In the genomic region with DNA sequence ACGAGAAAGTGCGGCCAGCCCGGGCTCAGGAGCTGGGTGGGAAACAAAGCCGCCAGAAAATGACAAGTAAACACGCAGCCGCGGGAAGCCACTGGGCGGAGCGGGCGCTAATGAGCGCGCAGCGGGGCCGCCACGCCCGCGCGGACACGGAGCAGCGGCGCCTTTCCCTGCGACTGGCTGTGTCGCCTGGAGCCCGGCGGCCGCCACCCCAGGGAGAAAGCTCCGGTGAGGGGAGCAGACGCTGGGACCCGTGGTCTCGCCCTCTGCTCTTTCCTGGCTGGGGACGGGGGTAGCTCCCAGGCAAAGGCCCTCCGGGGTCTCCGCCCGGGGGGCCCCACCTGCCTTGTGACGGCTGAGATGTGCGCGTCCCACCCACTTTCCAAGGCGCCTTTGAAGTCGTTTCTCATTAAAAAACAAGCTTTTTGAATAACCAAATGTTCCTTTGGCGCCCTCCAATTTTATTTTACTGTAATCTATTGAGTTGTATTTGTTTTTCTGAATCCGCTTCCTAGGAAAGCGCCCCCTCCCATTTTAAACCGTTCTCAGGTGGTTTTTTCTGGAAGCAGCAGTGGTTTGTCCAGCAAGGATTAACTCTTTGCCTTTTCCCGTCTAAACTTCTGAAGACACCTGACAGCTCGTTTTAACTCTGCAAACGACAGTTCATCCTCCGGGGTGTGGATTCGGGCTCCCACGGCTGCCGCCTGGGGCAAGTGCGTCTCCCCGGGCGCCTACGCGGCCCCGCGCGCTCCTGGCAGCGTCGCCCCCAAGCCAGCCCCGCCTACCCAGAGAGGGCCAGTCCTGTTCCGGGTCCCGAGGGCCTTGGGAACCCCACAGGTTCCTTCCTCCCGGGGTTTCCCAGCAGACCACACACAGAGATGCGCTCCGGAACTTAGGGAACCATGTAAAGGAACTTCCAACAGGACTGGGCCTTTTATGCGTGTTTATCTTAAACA, we compare ENCODE assay signal across 8 cellular contexts. TPM values are rescaled to one million over a fixed set of nuclear protein-coding genes. Genes with fewer than 3 reads are reported as not detected.
DNase-seq lines count a peak whose midpoint lies in the region; ATAC-seq lines count a peak whose summit lies in the region.

No MANE protein-coding gene starts in this region.

- H3K4me1 Mint-ChIP-seq in activated naive CD8-positive, alpha-beta T cell treated with anti-CD3 and anti-CD28 coated beads for 36 hours = peaks cover 5% of the 10 kb centered on the region

- H3K36me3 Mint-ChIP-seq in activated naive CD8-positive, alpha-beta T cell treated with anti-CD3 and anti-CD28 coated beads for 36 hours = no peaks in the 10 kb centered on the region

- H3K9me3 ChIP-seq in HUES6 (ENCODE audit: control insufficient read depth, insufficient read depth, low read depth, low read length) = no peaks in the 10 kb centered on the region

- no peak overlapping the region; the same call in 1 of the 2 replicates for H3K27ac ChIP-seq in HUES6 (ENCODE audit: low read depth, low read length)

- H3K27ac Mint-ChIP-seq in activated naive CD8-positive, alpha-beta T cell treated with anti-CD3 and anti-CD28 coated beads for 36 hours = no peak overlapping the region

- DNase-seq in ELF-1 (ENCODE audit: low read depth, low spot score) (peak; percentile 83), left colon (peak in 1 of 2 donors; percentile 54), NCI-H1417 treated with DMSO at 0.1 percent for 48 hours (lab: John Stamatoyannopoulos, UW) (no peak), NCI-H1694 (lab: John Stamatoyannopoulos, UW) (no peak), SKM-1 treated with dmso at 0.1 percent for 144 hours (lab: John Stamatoyannopoulos, UW; ENCODE audit: unreplicated experiment) (no peak)
- DNase-seq in activated naive CD8-positive, alpha-beta T cell treated with anti-CD3 and anti-CD28 coated beads for 36 hours = peak; percentile 41
- peak; percentile 20 for DNase-seq in stimulated activated naive CD4-positive, alpha-beta T cell treated with Interleukin-2 at 50 U/mL for 16 hours (lab: John Stamatoyannopoulos, UW)

- H3K4me3 Mint-ChIP-seq in activated naive CD8-positive, alpha-beta T cell treated with anti-CD3 and anti-CD28 coated beads for 36 hours = peak overlapping the region; percentile 79

- H3K27me3 ChIP-seq in HUES6 (ENCODE audit: control insufficient read depth, insufficient read depth, low read length) = peaks cover 66% of the 10 kb centered on the region

- H3K9me3 Mint-ChIP-seq in activated naive CD8-positive, alpha-beta T cell treated with anti-CD3 and anti-CD28 coated beads for 36 hours = no peaks in the 10 kb centered on the region

- peaks cover 56% of the 10 kb centered on the region for H3K27me3 Mint-ChIP-seq in activated naive CD8-positive, alpha-beta T cell treated with anti-CD3 and anti-CD28 coated beads for 36 hours

- intact Hi-C loops in left colon (cut with DNase I, micrococcal nuclease) = no loop called here

- ATAC-seq in left colon = peak; percentile 24

- no peaks in the 10 kb centered on the region for H3K36me3 ChIP-seq in HUES6 (ENCODE audit: control insufficient read depth, insufficient read depth, low read length)

- H3K4me3 ChIP-seq in HUES6 (ENCODE audit: low read depth, low read length) = peak overlapping the region; percentile 67

- no peaks in the 10 kb centered on the region; the same call in 1 of the 2 replicates for H3K4me1 ChIP-seq in HUES6 (ENCODE audit: control insufficient read depth, insufficient read depth, low read length)

- H3K9ac ChIP-seq in HUES6 (ENCODE audit: low read length) = no peak overlapping the region

RNA-seq across cellular contexts. Expression of a gene that starts 54.6 kb away (rescaled TPM):
- total RNA-seq in activated naive CD8-positive, alpha-beta T cell treated with anti-CD3 and anti-CD28 coated beads for 36 hours = under 1 TPM; 0.08 to 0.33 TPM
- total RNA-seq in left colon = not detected

Comparison
In these comparisons a context has a peak if more than half of its experiments do, and no peak if none do; other contexts are left out.
1. DNase-seq: peak in ELF-1 (single experiment), activated naive CD8-positive, alpha-beta T cell treated with anti-CD3 and anti-CD28 coated beads for 36 hours (single experiment) and stimulated activated naive CD4-positive, alpha-beta T cell treated with Interleukin-2 at 50 U/mL for 16 hours (single experiment); none in NCI-H1417 treated with DMSO at 0.1 percent for 48 hours (single experiment), NCI-H1694 (single experiment) and SKM-1 treated with dmso at 0.1 percent for 144 hours (single experiment).